ENCODE assay signal across 16 cellular contexts in genomic region chr9:30197954-30198353, GRCh38.
A peak's percentile ranks its signal among the peaks of the same experiment; 100 is the strongest.
DNase-seq lines count a peak whose midpoint lies in the region; ATAC-seq and TF ChIP-seq lines count a peak whose summit lies in the region.
"Had no signal": no experiment of that assay in that cellular context is flagged by ENCODE, and none has a peak within 500 bp of the region (broad histone marks: within the 10 kb centered on the region; RNA-seq: fewer than 3 reads in every experiment).

No MANE protein-coding gene starts in this region.

- ATAC-seq in T-cell (replicated peaks in 1 of 4) (no peak), HG03196 (IDR thresholded peaks at IDR 0.05; ENCODE audit: unreplicated experiment) (no peak)
- ATAC-seq: activated CD8-positive, alpha-beta memory T cell treated with anti-CD3 and anti-CD28 coated beads, Interleukin-2, amount 10 ng/mL, durations not matched to agents 7 days and 5 days; naive thymus-derived CD8-positive, alpha-beta T cell; Panc1; psoas muscle had no signal

- H3K36me3 Mint-ChIP-seq in T-cell, result no peaks in the 10 kb centered on the region
- H3K36me3 Mint-ChIP-seq: activated CD8-positive, alpha-beta memory T cell treated with anti-CD3 and anti-CD28 coated beads, Interleukin-2, amount 10 ng/mL, durations not matched to agents 7 days and 5 days had no signal

- H3K4me1 Mint-ChIP-seq in T-cell, result no peaks in the 10 kb centered on the region
- H3K4me1 Mint-ChIP-seq: activated CD8-positive, alpha-beta memory T cell treated with anti-CD3 and anti-CD28 coated beads, Interleukin-2, amount 10 ng/mL, durations not matched to agents 7 days and 5 days had no signal

- POLR2A ChIA-PET in T-cell (lab: Charles Lee), result no interaction called here

- peak; percentile 2 for DNase-seq in Daoy (ENCODE audit: low read depth)
- DNase-seq in LHCN-M2 (ENCODE audit: low read depth), result peak; percentile 35
- DNase-seq in SHP77 treated with DMSO at 0.1 percent for 48 hours (lab: John Stamatoyannopoulos, UW), result peak; percentile 3
- peak; percentile 3 for DNase-seq in left kidney (ENCODE audit: low read depth, low spot score)
- DNase-seq in T-cell, result no peak
- DNase-seq in esophagus squamous epithelium (lab: John Stamatoyannopoulos, UW), result no peak
- DNase-seq: activated CD4-positive, CD25-positive, alpha-beta regulatory T cell; activated CD8-positive, alpha-beta memory T cell treated with anti-CD3 and anti-CD28 coated beads, Interleukin-2, amount 10 ng/mL, durations not matched to agents 7 days and 5 days; activated gamma-delta T cell treated with Interleukin-2 at 50 U/mL for 16 hours; HCEC 1CT; psoas muscle; T-helper 1 cell had no signal

- intact Hi-C loops in esophagus squamous epithelium (cut with DNase I), result no loop called here

- H3K4me1 ChIP-seq in esophagus squamous epithelium, result no peaks in the 10 kb centered on the region
- H3K4me1 ChIP-seq: psoas muscle had no signal

- H3K9me3 Mint-ChIP-seq in T-cell, result peaks cover 0 to 17% (median 3%) of the 10 kb centered on the region in 3 donors
- H3K9me3 Mint-ChIP-seq: dendritic cell treated with granulocyte-macrophage colony-stimulating factor and Interleukin-4, amounts not matched to agents 40 ng/mL and 50 ng/mL, for 4 days had no signal

- no peak overlapping the region for H3K4me3 ChIP-seq in esophagus squamous epithelium
- H3K4me3 ChIP-seq: psoas muscle had no signal

- no peaks in the 10 kb centered on the region for H3K27me3 Mint-ChIP-seq in T-cell
- H3K27me3 Mint-ChIP-seq: activated CD8-positive, alpha-beta memory T cell treated with anti-CD3 and anti-CD28 coated beads, Interleukin-2, amount 10 ng/mL, durations not matched to agents 7 days and 5 days; dendritic cell treated with granulocyte-macrophage colony-stimulating factor and Interleukin-4, amounts not matched to agents 40 ng/mL and 50 ng/mL, for 4 days; naive thymus-derived CD8-positive, alpha-beta T cell had no signal

- CTCF ChIA-PET in T-cell (lab: Charles Lee), result no interaction called here

- H3K36me3 ChIP-seq in esophagus squamous epithelium, result no peaks in the 10 kb centered on the region

- no peak for TF ChIP-seq POLR2A in esophagus squamous epithelium (IDR thresholded peaks at IDR 0.05)

- H3K4me3 Mint-ChIP-seq in T-cell, result no peak overlapping the region
- H3K4me3 Mint-ChIP-seq: activated CD8-positive, alpha-beta memory T cell treated with anti-CD3 and anti-CD28 coated beads, Interleukin-2, amount 10 ng/mL, durations not matched to agents 7 days and 5 days; dendritic cell treated with granulocyte-macrophage colony-stimulating factor and Interleukin-4, amounts not matched to agents 40 ng/mL and 50 ng/mL, for 4 days; naive thymus-derived CD8-positive, alpha-beta T cell had no signal

- 57 to 71% methylated on average over 4 of the region's 4 CpGs for WGBS in esophagus squamous epithelium, 2 donors

- H3K27ac ChIP-seq in esophagus squamous epithelium, result no peak overlapping the region
- H3K27ac ChIP-seq: psoas muscle had no signal

- H3K9me3 ChIP-seq in esophagus squamous epithelium, result peaks cover 0 to 7% (median 0%) of the 10 kb centered on the region in 3 donors
- H3K9me3 ChIP-seq: psoas muscle had no signal

- H3K27ac Mint-ChIP-seq in T-cell, result no peak overlapping the region
- H3K27ac Mint-ChIP-seq: activated CD8-positive, alpha-beta memory T cell treated with anti-CD3 and anti-CD28 coated beads, Interleukin-2, amount 10 ng/mL, durations not matched to agents 7 days and 5 days; dendritic cell treated with granulocyte-macrophage colony-stimulating factor and Interleukin-4, amounts not matched to agents 40 ng/mL and 50 ng/mL, for 4 days; naive thymus-derived CD8-positive, alpha-beta T cell had no signal

- no peak for TF ChIP-seq CTCF in esophagus squamous epithelium (IDR thresholded peaks at IDR 0.05)

- H3K27me3 ChIP-seq in esophagus squamous epithelium, result no peaks in the 10 kb centered on the region

Comparison
In these comparisons a context has a peak if more than half of its experiments do, and no peak if none do; other contexts are left out.
1. DNase-seq: peak in Daoy (single experiment), LHCN-M2 (single experiment), SHP77 treated with DMSO at 0.1 percent for 48 hours (single experiment) and left kidney (single experiment); none in T-cell (0 of 34) and esophagus squamous epithelium (single experiment).